14 cellular contexts compared by ENCODE assay signal in genomic region chr1:235403598-235403997, GRCh38.
"Had no signal": no experiment of that assay in that cellular context is flagged by ENCODE, and none has a peak within 500 bp of the region (broad histone marks: within the 10 kb centered on the region; RNA-seq: fewer than 3 reads in every experiment).

No MANE protein-coding gene starts in this region.

- H3K4me3 ChIP-seq: mucosa of descending colon, right atrium auricular region, tibial nerve had no signal

- ATAC-seq: activated CD8-positive, alpha-beta T cell treated with anti-CD3 and anti-CD28 coated beads, Interleukin-2, amount 10 ng/mL, durations not matched to agents 7 days and 5 days; mucosa of descending colon; natural killer cell; T-cell had no signal

- H3K27ac ChIP-seq: right atrium auricular region, tibial nerve, VCaP had no signal

- H3K9me3 ChIP-seq: mucosa of descending colon, right atrium auricular region, tibial nerve had no signal

- DNase-seq: activated CD4-positive, alpha-beta T cell treated with anti-CD3 and anti-CD28 coated beads for 48 hours; activated CD8-positive, alpha-beta T cell treated with anti-CD3 and anti-CD28 coated beads, Interleukin-2, amount 10 ng/mL, durations not matched to agents 7 days and 5 days; activated effector memory CD4-positive, alpha-beta T cell treated with anti-CD3 and anti-CD28 coated beads, Interleukin-2, amount 50 U/mL, for 16 hours; activated naive CD8-positive, alpha-beta T cell treated with anti-CD3 and anti-CD28 coated beads for 36 hours; anterior cingulate cortex; hypothalamus; left cardiac atrium; mucosa of descending colon; natural killer cell; small intestine; T-cell had no signal

- H3K27me3 ChIP-seq: right atrium auricular region, tibial nerve had no signal
